ENCODE assay signal across 1 cellular context in genomic region chr19:50837300-50837699, GRCh38.
A peak's percentile ranks its signal among the peaks of the same experiment; 100 is the strongest.
TF ChIP-seq lines count a peak whose summit lies in the region.

No MANE protein-coding gene starts in this region.

TF ChIP-seq in HEK293, 187 proteins besides CTCF, POLR2A, EP300 and RAD21 (continued from another document):
- no peak for TF ChIP-seq ZNF280D (tag by site-specific recombination; IDR thresholded peaks at IDR 0.05)
- no peak for TF ChIP-seq ZNF596 (tag by site-specific recombination; IDR thresholded peaks at IDR 0.05)
- no peak for TF ChIP-seq GLI4 (tag by site-specific recombination; IDR thresholded peaks at IDR 0.05)
- TF ChIP-seq ZNF394 (tag by site-specific recombination; IDR thresholded peaks at IDR 0.05; ENCODE audit: borderline replicate concordance), result no peak
- no peak for TF ChIP-seq ZNF621 (tag by site-specific recombination; IDR thresholded peaks at IDR 0.05)
- peak; percentile 87 for TF ChIP-seq ZNF768 (tag by site-specific recombination; IDR thresholded peaks at IDR 0.05)
- TF ChIP-seq SETDB1 (IDR thresholded peaks at IDR 0.05; ENCODE audit: insufficient read length, low read length), result no peak
- TF ChIP-seq GLIS2 (tag by site-specific recombination; IDR thresholded peaks at IDR 0.05), result 0 out of 2 replicates have a peak, but pooled peaks have one; percentile 14
